19 cellular contexts compared by ENCODE assay signal in genomic region chr1:230441630-230442029, GRCh38. TPM values are rescaled to one million over a fixed set of nuclear protein-coding genes. Genes with fewer than 3 reads are reported as not detected.
"Had no signal": no experiment of that assay in that cellular context is flagged by ENCODE, and none has a peak within 500 bp of the region (broad histone marks: within the 10 kb centered on the region; RNA-seq: fewer than 3 reads in every experiment).

No MANE protein-coding gene starts in this region.

- ATAC-seq: activated CD8-positive, alpha-beta T cell treated with anti-CD3 and anti-CD28 coated beads, Interleukin-2, amount 10 ng/mL, durations not matched to agents 7 days and 5 days; activated naive CD8-positive, alpha-beta T cell treated with anti-CD3 and anti-CD28 coated beads, Interleukin-2, amount 50 U/mL, for 24 hours; left lung had no signal

- H3K27ac ChIP-seq: dorsolateral prefrontal cortex, epithelial cell of prostate, left lung, right atrium auricular region, tibial artery had no signal

- H3K4me3 ChIP-seq: dorsolateral prefrontal cortex, left lung, right atrium auricular region, tibial artery had no signal

- H3K4me1 ChIP-seq: left lung, right atrium auricular region, tibial artery had no signal

- DNase-seq: activated CD4-positive, alpha-beta T cell treated with anti-CD3 and anti-CD28 coated beads, Interleukin-2, amount 10 ng/mL, durations not matched to agents 7 days and 5 days; activated CD8-positive, alpha-beta T cell treated with anti-CD3 and anti-CD28 coated beads, Interleukin-2, amount 10 ng/mL, durations not matched to agents 7 days and 5 days; activated naive CD4-positive, alpha-beta T cell treated with anti-CD3 and anti-CD28 coated beads for 36 hours; activated naive CD8-positive, alpha-beta T cell treated with anti-CD3 and anti-CD28 coated beads, Interleukin-2, amount 50 U/mL, for 24 hours; activated T-cell treated with anti-CD3 and anti-CD28 coated beads, Interleukin-2, amount 50 U/mL, for 24 hours; anterior cingulate cortex; caudate nucleus; dorsolateral prefrontal cortex; foreskin fibroblast; hippocampal formation; left lung; stimulated activated CD4-positive, alpha-beta T cell treated with anti-CD3 and anti-CD28 coated beads, Interleukin-12 subunit alpha, Interleukin-12 subunit beta, amount 100 ng/mL, for 4 hours; stimulated activated CD4-positive, alpha-beta T cell treated with anti-CD3 and anti-CD28 coated beads, Interleukin-1b, Interleukin-23, amount 100 ng/mL, for 48 hours; stimulated activated naive CD4-positive, alpha-beta T cell treated with Interleukin-2 at 50 U/mL for 16 hours; T-helper 9 cell; tibial artery had no signal

- H3K36me3 ChIP-seq: left lung, right atrium auricular region, tibial artery had no signal

- H3K27me3 ChIP-seq: dorsolateral prefrontal cortex, left lung, right atrium auricular region had no signal

RNA-seq across cellular contexts. Expression of gene PGBD5, which starts 15.5 kb away (rescaled TPM):
- total RNA-seq: activated CD4-positive, alpha-beta T cell treated with anti-CD3 and anti-CD28 coated beads, Interleukin-2, amount 10 ng/mL, durations not matched to agents 7 days and 5 days; activated CD8-positive, alpha-beta T cell treated with anti-CD3 and anti-CD28 coated beads, Interleukin-2, amount 10 ng/mL, durations not matched to agents 7 days and 5 days; activated naive CD4-positive, alpha-beta T cell treated with anti-CD3 and anti-CD28 coated beads for 36 hours; activated T-helper 2 cell treated with anti-CD3 and anti-CD28 coated beads, Interferon-gamma antibody, Interleukin-2, Interleukin-4, amounts not matched to agents 10 μg/mL and 5 μg/mL and 100 μg/mL, durations not matched to agents 14 hours and 24 hours and 36 hours had no signal
